ENCODE assay signal across 1 cellular context in the genomic region with DNA sequence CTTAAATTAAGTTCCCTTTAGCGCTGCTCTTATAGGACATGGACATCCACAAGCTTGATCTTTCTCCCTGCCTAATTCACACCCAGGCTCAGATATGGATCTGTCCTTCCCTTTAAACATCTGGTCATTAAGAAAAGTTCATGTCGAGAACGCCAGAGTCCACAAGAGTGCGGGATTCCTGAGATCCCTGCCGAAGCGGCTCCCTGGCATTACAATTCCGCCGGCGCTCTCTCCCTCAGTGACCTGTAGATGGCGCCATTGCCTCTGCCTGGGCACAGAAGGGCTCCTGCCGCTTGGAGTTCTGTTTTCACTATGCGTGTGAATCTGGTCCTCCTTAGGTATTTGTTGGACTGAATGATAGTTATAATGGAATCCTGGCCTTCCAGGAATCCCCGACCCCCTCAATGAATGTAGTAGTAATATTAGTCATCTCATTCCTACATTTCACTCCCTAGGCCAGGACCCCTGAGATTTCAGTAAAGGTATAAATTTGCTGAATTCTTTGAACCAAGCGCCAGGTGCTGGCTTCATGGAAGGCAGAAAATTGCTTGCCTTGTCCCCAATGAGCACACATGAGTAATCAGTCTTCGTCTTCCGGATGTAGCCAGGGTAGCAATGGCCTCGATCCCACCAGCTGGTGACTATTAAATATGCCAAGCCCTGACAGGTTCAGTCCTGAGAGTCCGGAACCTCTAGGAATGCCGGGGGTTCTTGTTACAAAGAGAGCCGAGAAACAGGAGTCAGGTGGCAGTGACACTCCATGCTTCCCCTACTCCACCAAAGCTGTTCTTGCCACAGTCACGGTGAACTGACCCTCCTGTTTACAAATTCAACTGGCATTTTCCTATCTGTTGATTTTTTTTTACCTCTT.
TF ChIP-seq lines count a peak whose summit lies in the region.

No MANE protein-coding gene starts in this region.

TF ChIP-seq in K562, 482 proteins besides CTCF, POLR2A, EP300 and RAD21 (continues in another document):
- TF ChIP-seq CTBP1 (IDR thresholded peaks at IDR 0.05; ENCODE audit: borderline replicate concordance) (0 out of 2 replicates have a peak, but pooled peaks have one; percentile 12), MCM2 (IDR thresholded peaks at IDR 0.05; ENCODE audit: low read depth) (no peak), POU5F1 (IDR thresholded peaks at IDR 0.05; ENCODE audit: borderline replicate concordance, low read depth, low read length, partially characterized antibody) (no peak), MEIS2 (IDR thresholded peaks at IDR 0.05; ENCODE audit: partially characterized antibody) (no peak), TEAD4 (IDR thresholded peaks at IDR 0.05; ENCODE audit: low read length) (no peak), TEAD4 (CRISPR knock-in tag; IDR thresholded peaks at IDR 0.05; ENCODE audit: borderline replicate concordance) (no peak), RFX5 (IDR thresholded peaks at IDR 0.05; ENCODE audit: low read depth, low read length) (no peak), RB1 (IDR thresholded peaks at IDR 0.05; ENCODE audit: low read depth) (0 out of 2 replicates have a peak, but pooled peaks have one; percentile 43), MECOM (CRISPR knock-in tag; IDR thresholded peaks at IDR 0.05) (no peak), HDAC6 (IDR thresholded peaks at IDR 0.05; ENCODE audit: low read depth, low read length) (no peak), RBM22 (IDR thresholded peaks at IDR 0.05; ENCODE audit: low read depth, low read length, poor library complexity, severe bottlenecking) (no peak), BRD4 (IDR thresholded peaks at IDR 0.05) (no peak), NFE2L1 (tag; IDR thresholded peaks at IDR 0.05; ENCODE audit: borderline replicate concordance, low read depth) (no peak), ELF4 (CRISPR knock-in tag; IDR thresholded peaks at IDR 0.05) (no peak), SPI1 (IDR thresholded peaks at IDR 0.05; ENCODE audit: borderline replicate concordance, low read depth, low read length) (no peak), ZNF24 (IDR thresholded peaks at IDR 0.05) (peak; percentile 41; the same call in 1 of the 2 replicates), RBFOX2 (IDR thresholded peaks at IDR 0.05; ENCODE audit: low read depth, low read length) (no peak), ZNF324 (CRISPR knock-in tag; IDR thresholded peaks at IDR 0.05) (no peak), STAT5A (IDR thresholded peaks at IDR 0.05; ENCODE audit: borderline replicate concordance, low read length) (no peak), RBM25 (IDR thresholded peaks at IDR 0.05; ENCODE audit: low read depth, low read length, severe bottlenecking) (no peak), SMARCC2 (IDR thresholded peaks at IDR 0.05; ENCODE audit: low read depth) (no peak)
- TF ChIP-seq, protein P1, sequence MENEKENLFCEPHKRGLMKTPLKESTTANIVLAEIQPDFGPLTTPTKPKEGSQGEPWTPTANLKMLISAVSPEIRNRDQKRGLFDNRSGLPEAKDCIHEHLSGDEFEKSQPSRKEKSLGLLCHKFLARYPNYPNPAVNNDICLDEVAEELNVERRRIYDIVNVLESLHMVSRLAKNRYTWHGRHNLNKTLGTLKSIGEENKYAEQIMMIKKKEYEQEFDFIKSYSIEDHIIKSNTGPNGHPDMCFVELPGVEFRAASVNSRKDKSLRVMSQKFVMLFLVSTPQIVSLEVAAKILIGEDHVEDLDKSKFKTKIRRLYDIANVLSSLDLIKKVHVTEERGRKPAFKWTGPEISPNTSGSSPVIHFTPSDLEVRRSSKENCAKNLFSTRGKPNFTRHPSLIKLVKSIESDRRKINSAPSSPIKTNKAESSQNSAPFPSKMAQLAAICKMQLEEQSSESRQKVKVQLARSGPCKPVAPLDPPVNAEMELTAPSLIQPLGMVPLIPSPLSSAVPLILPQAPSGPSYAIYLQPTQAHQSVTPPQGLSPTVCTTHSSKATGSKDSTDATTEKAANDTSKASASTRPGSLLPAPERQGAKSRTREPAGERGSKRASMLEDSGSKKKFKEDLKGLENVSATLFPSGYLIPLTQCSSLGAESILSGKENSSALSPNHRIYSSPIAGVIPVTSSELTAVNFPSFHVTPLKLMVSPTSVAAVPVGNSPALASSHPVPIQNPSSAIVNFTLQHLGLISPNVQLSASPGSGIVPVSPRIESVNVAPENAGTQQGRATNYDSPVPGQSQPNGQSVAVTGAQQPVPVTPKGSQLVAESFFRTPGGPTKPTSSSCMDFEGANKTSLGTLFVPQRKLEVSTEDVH (IDR thresholded peaks at IDR 0.05; ENCODE audit: low read depth, partially characterized antibody), result no peak
- TF ChIP-seq, protein P2, sequence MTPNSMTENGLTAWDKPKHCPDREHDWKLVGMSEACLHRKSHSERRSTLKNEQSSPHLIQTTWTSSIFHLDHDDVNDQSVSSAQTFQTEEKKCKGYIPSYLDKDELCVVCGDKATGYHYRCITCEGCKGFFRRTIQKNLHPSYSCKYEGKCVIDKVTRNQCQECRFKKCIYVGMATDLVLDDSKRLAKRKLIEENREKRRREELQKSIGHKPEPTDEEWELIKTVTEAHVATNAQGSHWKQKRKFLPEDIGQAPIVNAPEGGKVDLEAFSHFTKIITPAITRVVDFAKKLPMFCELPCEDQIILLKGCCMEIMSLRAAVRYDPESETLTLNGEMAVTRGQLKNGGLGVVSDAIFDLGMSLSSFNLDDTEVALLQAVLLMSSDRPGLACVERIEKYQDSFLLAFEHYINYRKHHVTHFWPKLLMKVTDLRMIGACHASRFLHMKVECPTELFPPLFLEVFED (CRISPR knock-in tag; conservative IDR thresholded peaks at IDR 0.05), result no peak
- TF ChIP-seq, protein P3, sequence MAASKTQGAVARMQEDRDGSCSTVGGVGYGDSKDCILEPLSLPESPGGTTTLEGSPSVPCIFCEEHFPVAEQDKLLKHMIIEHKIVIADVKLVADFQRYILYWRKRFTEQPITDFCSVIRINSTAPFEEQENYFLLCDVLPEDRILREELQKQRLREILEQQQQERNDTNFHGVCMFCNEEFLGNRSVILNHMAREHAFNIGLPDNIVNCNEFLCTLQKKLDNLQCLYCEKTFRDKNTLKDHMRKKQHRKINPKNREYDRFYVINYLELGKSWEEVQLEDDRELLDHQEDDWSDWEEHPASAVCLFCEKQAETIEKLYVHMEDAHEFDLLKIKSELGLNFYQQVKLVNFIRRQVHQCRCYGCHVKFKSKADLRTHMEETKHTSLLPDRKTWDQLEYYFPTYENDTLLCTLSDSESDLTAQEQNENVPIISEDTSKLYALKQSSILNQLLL (CRISPR knock-in tag; IDR thresholded peaks at IDR 0.05; ENCODE audit: borderline replicate concordance), result no peak
- TF ChIP-seq, protein P4, sequence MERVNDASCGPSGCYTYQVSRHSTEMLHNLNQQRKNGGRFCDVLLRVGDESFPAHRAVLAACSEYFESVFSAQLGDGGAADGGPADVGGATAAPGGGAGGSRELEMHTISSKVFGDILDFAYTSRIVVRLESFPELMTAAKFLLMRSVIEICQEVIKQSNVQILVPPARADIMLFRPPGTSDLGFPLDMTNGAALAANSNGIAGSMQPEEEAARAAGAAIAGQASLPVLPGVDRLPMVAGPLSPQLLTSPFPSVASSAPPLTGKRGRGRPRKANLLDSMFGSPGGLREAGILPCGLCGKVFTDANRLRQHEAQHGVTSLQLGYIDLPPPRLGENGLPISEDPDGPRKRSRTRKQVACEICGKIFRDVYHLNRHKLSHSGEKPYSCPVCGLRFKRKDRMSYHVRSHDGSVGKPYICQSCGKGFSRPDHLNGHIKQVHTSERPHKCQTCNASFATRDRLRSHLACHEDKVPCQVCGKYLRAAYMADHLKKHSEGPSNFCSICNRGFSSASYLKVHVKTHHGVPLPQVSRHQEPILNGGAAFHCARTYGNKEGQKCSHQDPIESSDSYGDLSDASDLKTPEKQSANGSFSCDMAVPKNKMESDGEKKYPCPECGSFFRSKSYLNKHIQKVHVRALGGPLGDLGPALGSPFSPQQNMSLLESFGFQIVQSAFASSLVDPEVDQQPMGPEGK (CRISPR knock-in tag; IDR thresholded peaks at IDR 0.05; ENCODE audit: borderline replicate concordance), result no peak
- TF ChIP-seq, protein P5, sequence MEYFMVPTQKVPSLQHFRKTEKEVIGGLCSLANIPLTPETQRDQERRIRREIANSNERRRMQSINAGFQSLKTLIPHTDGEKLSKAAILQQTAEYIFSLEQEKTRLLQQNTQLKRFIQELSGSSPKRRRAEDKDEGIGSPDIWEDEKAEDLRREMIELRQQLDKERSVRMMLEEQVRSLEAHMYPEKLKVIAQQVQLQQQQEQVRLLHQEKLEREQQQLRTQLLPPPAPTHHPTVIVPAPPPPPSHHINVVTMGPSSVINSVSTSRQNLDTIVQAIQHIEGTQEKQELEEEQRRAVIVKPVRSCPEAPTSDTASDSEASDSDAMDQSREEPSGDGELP (CRISPR knock-in tag; IDR thresholded peaks at IDR 0.05; ENCODE audit: borderline replicate concordance), result 0 out of 2 replicates have a peak, but pooled peaks have one; percentile 20
- TF ChIP-seq, protein P6, sequence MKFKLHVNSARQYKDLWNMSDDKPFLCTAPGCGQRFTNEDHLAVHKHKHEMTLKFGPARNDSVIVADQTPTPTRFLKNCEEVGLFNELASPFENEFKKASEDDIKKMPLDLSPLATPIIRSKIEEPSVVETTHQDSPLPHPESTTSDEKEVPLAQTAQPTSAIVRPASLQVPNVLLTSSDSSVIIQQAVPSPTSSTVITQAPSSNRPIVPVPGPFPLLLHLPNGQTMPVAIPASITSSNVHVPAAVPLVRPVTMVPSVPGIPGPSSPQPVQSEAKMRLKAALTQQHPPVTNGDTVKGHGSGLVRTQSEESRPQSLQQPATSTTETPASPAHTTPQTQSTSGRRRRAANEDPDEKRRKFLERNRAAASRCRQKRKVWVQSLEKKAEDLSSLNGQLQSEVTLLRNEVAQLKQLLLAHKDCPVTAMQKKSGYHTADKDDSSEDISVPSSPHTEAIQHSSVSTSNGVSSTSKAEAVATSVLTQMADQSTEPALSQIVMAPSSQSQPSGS (CRISPR knock-in tag; IDR thresholded peaks at IDR 0.05), result no peak
- TF ChIP-seq, protein P7, sequence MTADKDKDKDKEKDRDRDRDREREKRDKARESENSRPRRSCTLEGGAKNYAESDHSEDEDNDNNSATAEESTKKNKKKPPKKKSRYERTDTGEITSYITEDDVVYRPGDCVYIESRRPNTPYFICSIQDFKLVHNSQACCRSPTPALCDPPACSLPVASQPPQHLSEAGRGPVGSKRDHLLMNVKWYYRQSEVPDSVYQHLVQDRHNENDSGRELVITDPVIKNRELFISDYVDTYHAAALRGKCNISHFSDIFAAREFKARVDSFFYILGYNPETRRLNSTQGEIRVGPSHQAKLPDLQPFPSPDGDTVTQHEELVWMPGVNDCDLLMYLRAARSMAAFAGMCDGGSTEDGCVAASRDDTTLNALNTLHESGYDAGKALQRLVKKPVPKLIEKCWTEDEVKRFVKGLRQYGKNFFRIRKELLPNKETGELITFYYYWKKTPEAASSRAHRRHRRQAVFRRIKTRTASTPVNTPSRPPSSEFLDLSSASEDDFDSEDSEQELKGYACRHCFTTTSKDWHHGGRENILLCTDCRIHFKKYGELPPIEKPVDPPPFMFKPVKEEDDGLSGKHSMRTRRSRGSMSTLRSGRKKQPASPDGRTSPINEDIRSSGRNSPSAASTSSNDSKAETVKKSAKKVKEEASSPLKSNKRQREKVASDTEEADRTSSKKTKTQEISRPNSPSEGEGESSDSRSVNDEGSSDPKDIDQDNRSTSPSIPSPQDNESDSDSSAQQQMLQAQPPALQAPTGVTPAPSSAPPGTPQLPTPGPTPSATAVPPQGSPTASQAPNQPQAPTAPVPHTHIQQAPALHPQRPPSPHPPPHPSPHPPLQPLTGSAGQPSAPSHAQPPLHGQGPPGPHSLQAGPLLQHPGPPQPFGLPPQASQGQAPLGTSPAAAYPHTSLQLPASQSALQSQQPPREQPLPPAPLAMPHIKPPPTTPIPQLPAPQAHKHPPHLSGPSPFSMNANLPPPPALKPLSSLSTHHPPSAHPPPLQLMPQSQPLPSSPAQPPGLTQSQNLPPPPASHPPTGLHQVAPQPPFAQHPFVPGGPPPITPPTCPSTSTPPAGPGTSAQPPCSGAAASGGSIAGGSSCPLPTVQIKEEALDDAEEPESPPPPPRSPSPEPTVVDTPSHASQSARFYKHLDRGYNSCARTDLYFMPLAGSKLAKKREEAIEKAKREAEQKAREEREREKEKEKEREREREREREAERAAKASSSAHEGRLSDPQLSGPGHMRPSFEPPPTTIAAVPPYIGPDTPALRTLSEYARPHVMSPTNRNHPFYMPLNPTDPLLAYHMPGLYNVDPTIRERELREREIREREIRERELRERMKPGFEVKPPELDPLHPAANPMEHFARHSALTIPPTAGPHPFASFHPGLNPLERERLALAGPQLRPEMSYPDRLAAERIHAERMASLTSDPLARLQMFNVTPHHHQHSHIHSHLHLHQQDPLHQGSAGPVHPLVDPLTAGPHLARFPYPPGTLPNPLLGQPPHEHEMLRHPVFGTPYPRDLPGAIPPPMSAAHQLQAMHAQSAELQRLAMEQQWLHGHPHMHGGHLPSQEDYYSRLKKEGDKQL (CRISPR knock-in tag; IDR thresholded peaks at IDR 0.05; ENCODE audit: borderline replicate concordance), result no peak
- TF ChIP-seq, protein P8, sequence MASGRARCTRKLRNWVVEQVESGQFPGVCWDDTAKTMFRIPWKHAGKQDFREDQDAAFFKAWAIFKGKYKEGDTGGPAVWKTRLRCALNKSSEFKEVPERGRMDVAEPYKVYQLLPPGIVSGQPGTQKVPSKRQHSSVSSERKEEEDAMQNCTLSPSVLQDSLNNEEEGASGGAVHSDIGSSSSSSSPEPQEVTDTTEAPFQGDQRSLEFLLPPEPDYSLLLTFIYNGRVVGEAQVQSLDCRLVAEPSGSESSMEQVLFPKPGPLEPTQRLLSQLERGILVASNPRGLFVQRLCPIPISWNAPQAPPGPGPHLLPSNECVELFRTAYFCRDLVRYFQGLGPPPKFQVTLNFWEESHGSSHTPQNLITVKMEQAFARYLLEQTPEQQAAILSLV (tag; IDR thresholded peaks at IDR 0.05), result no peak
- TF ChIP-seq, protein P9, sequence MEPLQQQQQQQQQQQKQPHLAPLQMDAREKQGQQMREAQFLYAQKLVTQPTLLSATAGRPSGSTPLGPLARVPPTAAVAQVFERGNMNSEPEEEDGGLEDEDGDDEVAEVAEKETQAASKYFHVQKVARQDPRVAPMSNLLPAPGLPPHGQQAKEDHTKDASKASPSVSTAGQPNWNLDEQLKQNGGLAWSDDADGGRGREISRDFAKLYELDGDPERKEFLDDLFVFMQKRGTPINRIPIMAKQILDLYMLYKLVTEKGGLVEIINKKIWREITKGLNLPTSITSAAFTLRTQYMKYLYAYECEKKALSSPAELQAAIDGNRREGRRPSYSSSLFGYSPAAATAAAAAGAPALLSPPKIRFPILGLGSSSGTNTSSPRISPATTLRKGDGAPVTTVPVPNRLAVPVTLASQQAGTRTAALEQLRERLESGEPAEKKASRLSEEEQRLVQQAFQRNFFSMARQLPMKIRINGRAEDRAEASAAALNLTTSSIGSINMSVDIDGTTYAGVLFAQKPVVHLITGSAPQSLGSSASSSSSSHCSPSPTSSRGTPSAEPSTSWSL (CRISPR knock-in tag; IDR thresholded peaks at IDR 0.05; ENCODE audit: borderline replicate concordance), result no peak
- TF ChIP-seq, protein P10, sequence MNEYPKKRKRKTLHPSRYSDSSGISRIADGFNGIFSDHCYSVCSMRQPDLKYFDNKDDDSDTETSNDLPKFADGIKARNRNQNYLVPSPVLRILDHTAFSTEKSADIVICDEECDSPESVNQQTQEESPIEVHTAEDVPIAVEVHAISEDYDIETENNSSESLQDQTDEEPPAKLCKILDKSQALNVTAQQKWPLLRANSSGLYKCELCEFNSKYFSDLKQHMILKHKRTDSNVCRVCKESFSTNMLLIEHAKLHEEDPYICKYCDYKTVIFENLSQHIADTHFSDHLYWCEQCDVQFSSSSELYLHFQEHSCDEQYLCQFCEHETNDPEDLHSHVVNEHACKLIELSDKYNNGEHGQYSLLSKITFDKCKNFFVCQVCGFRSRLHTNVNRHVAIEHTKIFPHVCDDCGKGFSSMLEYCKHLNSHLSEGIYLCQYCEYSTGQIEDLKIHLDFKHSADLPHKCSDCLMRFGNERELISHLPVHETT (CRISPR knock-in tag; conservative IDR thresholded peaks at IDR 0.05 in 1 of 2, IDR thresholded peaks at IDR 0.05 in 1 of 2), result no peak
